In genomic region chr7:53940483-53940882, GRCh38 we compare ENCODE assay signal across 7 cellular contexts.
"Had no signal": no experiment of that assay in that cellular context is flagged by ENCODE, and none has a peak within 500 bp of the region (broad histone marks: within the 10 kb centered on the region; RNA-seq: fewer than 3 reads in every experiment).

No MANE protein-coding gene starts in this region.

- H3K4me3 ChIP-seq: HAP-1 had no signal

- DNase-seq: GOT3, H7, HFFc6, KG1 had no signal

- H3K27ac ChIP-seq: HL-60 had no signal

- H3K4me1 ChIP-seq: HAP-1 had no signal

- H3K36me3 ChIP-seq: HAP-1 had no signal

- H3K9me3 ChIP-seq: HAP-1 had no signal

- ATAC-seq: HCT116 had no signal
